9 cellular contexts compared by ENCODE assay signal in genomic region chrX:4263005-4263404, GRCh38.
DNase-seq lines count a peak whose midpoint lies in the region; ATAC-seq and TF ChIP-seq lines count a peak whose summit lies in the region.
"Had no signal": no experiment of that assay in that cellular context is flagged by ENCODE, and none has a peak within 500 bp of the region (broad histone marks: within the 10 kb centered on the region; RNA-seq: fewer than 3 reads in every experiment).

No MANE protein-coding gene starts in this region.

- H3K36me3 ChIP-seq in neuron (ENCODE audit: insufficient read depth, low read length), result no peaks in the 10 kb centered on the region

- peaks cover 2% of the 10 kb centered on the region for H3K4me1 ChIP-seq in neuron (ENCODE audit: insufficient read depth, low read length)

- CTCF ChIA-PET in WTC11 (lab: Charles Lee), result interaction anchor here (1.1 kb wide), 1 partner anchor 301 kb away, joined by 4 read pairs; no protein-coding TSS in a partner anchor

- H3K4me1 Mint-ChIP-seq in WTC11, result peaks cover 23% of the 10 kb centered on the region

- POLR2A ChIA-PET in WTC11 (lab: Charles Lee), result no interaction called here

- peak overlapping the region; percentile 60 for H2AFZ ChIP-seq in neuron (ENCODE audit: low read depth, low read length)

- TF ChIP-seq CTCF in WTC11 (IDR thresholded peaks at IDR 0.05), result no peak

- H3K36me3 Mint-ChIP-seq in WTC11, result no peaks in the 10 kb centered on the region

- H3K4me3 Mint-ChIP-seq in WTC11, result no peak overlapping the region

- no peak overlapping the region for H3K27ac Mint-ChIP-seq in WTC11

- no peak overlapping the region for H3K4me3 ChIP-seq in neuron (ENCODE audit: low read length)

- H3K27me3 ChIP-seq in neuron (ENCODE audit: insufficient read depth, low read length), result no peaks in the 10 kb centered on the region

- H3K27me3 Mint-ChIP-seq in WTC11 (ENCODE audit: low read depth), result no peaks in the 10 kb centered on the region

- peaks cover 7% of the 10 kb centered on the region; the same call in 1 of the 2 replicates for H3K9me3 Mint-ChIP-seq in WTC11

- H3K9me3 ChIP-seq in neuron (ENCODE audit: low read length), result no peaks in the 10 kb centered on the region

- ATAC-seq in WTC11, result peak; percentile 57
- ATAC-seq in GM19324 (IDR thresholded peaks at IDR 0.05; ENCODE audit: low FRiP score, unreplicated experiment), result no peak
- no peak for ATAC-seq in GM19397 (IDR thresholded peaks at IDR 0.05; ENCODE audit: unreplicated experiment)

- DNase-seq in NCI-H1417 (lab: John Stamatoyannopoulos, UW) (peak; percentile 34 to 81 (median 62)), NCI-H1417 treated with DMSO at 0.1 percent for 48 hours (lab: John Stamatoyannopoulos, UW) (no peak), NAMALWA (ENCODE audit: low spot score) (peak; percentile 7), WTC11 (ENCODE audit: low spot score) (no peak), mesenteric fat pad (ENCODE audit: low spot score) (no peak)
- DNase-seq: activated T-cell treated with anti-CD3 and anti-CD28 coated beads, Interleukin-2, amount 50 U/mL, for 1 hour had no signal

TF ChIP-seq in WTC11, 78 proteins besides CTCF, POLR2A, EP300 and RAD21:
- TF ChIP-seq FOXJ3 (CRISPR knock-in tag; IDR thresholded peaks at IDR 0.05; ENCODE audit: borderline replicate concordance), result no peak
- TF ChIP-seq ZNF317 (CRISPR knock-in tag; IDR thresholded peaks at IDR 0.05; ENCODE audit: borderline replicate concordance, low read depth), result no peak
- no peak for TF ChIP-seq MXD4 (CRISPR knock-in tag; IDR thresholded peaks at IDR 0.05; ENCODE audit: borderline replicate concordance)
- no peak for TF ChIP-seq AFF4 (CRISPR knock-in tag; IDR thresholded peaks at IDR 0.05; ENCODE audit: borderline replicate concordance)
- TF ChIP-seq ZNF396 (CRISPR knock-in tag; IDR thresholded peaks at IDR 0.05; ENCODE audit: borderline replicate concordance), result no peak
- no peak for TF ChIP-seq ZNF138 (CRISPR knock-in tag; conservative IDR thresholded peaks at IDR 0.05)

Comparison
In these comparisons a context has a peak if more than half of its experiments do, and no peak if none do; other contexts are left out.
1. DNase-seq: peak in NCI-H1417 (3 of 3) and NAMALWA (single experiment); none in NCI-H1417 treated with DMSO at 0.1 percent for 48 hours (single experiment), WTC11 (single experiment) and mesenteric fat pad (single experiment).